ENCODE assay signal across 1 cellular context in the genomic region with DNA sequence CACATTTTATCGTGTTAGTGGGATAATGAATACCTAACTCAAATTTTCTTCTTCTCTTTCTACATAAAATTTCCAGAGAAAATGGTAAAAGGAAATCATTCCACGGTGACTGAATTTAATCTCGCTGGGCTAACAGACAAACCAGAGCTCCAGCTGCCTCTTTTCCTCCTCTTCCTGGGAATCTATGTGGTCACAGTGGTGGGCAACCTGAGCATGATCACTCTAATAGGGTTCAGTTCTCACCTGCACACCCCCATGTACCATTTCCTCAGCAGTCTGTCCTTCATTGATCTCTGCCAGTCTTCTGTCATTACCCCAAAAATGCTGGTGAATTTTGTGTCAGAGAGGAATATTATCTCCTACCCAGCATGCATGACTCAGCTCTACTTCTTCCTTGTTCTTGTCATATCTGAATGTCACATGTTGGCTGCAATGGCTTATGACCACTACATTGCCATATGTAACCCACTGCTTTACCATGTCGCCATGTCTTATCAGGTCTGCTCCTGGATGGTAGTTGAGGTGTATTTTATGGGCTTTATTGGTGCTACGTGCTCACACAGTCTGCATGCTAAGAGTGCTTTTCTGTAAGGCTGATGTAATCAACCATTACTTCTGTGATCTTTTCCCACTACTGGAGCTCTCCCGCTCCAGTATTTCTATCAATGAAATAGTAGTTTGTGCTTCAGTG.
TF ChIP-seq lines count a peak whose summit lies in the region.

No MANE protein-coding gene starts in this region.

TF ChIP-seq in K562, 482 proteins besides CTCF, POLR2A, EP300 and RAD21 (continued from another document):
- TF ChIP-seq, protein P1, sequence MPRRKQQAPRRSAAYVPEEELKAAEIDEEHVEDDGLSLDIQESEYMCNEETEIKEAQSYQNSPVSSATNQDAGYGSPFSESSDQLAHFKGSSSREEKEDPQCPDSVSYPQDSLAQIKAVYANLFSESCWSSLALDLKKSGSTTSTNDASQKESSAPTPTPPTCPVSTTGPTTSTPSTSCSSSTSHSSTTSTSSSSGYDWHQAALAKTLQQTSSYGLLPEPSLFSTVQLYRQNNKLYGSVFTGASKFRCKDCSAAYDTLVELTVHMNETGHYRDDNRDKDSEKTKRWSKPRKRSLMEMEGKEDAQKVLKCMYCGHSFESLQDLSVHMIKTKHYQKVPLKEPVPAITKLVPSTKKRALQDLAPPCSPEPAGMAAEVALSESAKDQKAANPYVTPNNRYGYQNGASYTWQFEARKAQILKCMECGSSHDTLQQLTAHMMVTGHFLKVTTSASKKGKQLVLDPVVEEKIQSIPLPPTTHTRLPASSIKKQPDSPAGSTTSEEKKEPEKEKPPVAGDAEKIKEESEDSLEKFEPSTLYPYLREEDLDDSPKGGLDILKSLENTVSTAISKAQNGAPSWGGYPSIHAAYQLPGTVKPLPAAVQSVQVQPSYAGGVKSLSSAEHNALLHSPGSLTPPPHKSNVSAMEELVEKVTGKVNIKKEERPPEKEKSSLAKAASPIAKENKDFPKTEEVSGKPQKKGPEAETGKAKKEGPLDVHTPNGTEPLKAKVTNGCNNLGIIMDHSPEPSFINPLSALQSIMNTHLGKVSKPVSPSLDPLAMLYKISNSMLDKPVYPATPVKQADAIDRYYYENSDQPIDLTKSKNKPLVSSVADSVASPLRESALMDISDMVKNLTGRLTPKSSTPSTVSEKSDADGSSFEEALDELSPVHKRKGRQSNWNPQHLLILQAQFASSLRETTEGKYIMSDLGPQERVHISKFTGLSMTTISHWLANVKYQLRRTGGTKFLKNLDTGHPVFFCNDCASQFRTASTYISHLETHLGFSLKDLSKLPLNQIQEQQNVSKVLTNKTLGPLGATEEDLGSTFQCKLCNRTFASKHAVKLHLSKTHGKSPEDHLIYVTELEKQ (CRISPR knock-in tag; IDR thresholded peaks at IDR 0.05): 0 out of 2 replicates have a peak, but pooled peaks have one; percentile 54
- TF ChIP-seq ELF1 (tag; IDR thresholded peaks at IDR 0.05): peak; percentile 83
